ENCODE assay signal across 33 cellular contexts in genomic region chr1:15094056-15094455, GRCh38. TPM values are rescaled to one million over a fixed set of nuclear protein-coding genes. Genes with fewer than 3 reads are reported as not detected.
"Had no signal": no experiment of that assay in that cellular context is flagged by ENCODE, and none has a peak within 500 bp of the region (broad histone marks: within the 10 kb centered on the region; RNA-seq: fewer than 3 reads in every experiment).

No MANE protein-coding gene starts in this region.

- H3K9me3 ChIP-seq: body of pancreas, esophagus muscularis mucosa, gastrocnemius medialis had no signal

- FAIRE-seq: colon had no signal

- H3K4me1 Mint-ChIP-seq: T-helper 17 cell had no signal

- H3K36me3 ChIP-seq: esophagus muscularis mucosa, gastrocnemius medialis, WERI-Rb-1 had no signal

- H3K27ac ChIP-seq: body of pancreas, esophagus muscularis mucosa, foreskin keratinocyte, gastrocnemius medialis, WERI-Rb-1 had no signal

- ATAC-seq: activated CD4-positive, alpha-beta T cell treated with anti-CD3 and anti-CD28 coated beads for 36 hours; activated CD8-positive, alpha-beta memory T cell treated with anti-CD3 and anti-CD28 coated beads, Interleukin-2, amount 10 ng/mL, durations not matched to agents 7 days and 5 days; activated CD8-positive, alpha-beta T cell treated with anti-CD3 and anti-CD28 coated beads, Interleukin-2, amount 10 ng/mL, durations not matched to agents 7 days and 5 days; body of pancreas; effector memory CD8-positive, alpha-beta T cell; foreskin keratinocyte; gastrocnemius medialis; T-helper 17 cell had no signal

- DNase-seq: activated CD4-positive, alpha-beta memory T cell treated with anti-CD3 and anti-CD28 coated beads for 36 hours; activated CD4-positive, alpha-beta T cell treated with anti-CD3 and anti-CD28 coated beads for 36 hours; activated CD4-positive, alpha-beta T cell treated with anti-CD3 and anti-CD28 coated beads, Interleukin-2, amount 10 ng/mL, durations not matched to agents 24 days and 14 days; activated CD4-positive, CD25-positive, alpha-beta regulatory T cell; activated CD4-positive, CD25-positive, alpha-beta regulatory T cell treated with anti-CD3 and anti-CD28 coated beads, Interleukin-2, amount 50 U/mL, for 72 hours; activated CD8-positive, alpha-beta memory T cell treated with anti-CD3 and anti-CD28 coated beads, Interleukin-2, amount 10 ng/mL, durations not matched to agents 7 days and 5 days; activated CD8-positive, alpha-beta memory T cell treated with anti-CD3 and anti-CD28 coated beads, Interleukin-2, amount 50 U/mL, for 4 hours; activated CD8-positive, alpha-beta T cell treated with anti-CD3 and anti-CD28 coated beads, Interleukin-2, amount 10 ng/mL, durations not matched to agents 7 days and 5 days; activated naive CD4-positive, alpha-beta T cell treated with anti-CD3 and anti-CD28 coated beads for 36 hours; activated naive CD8-positive, alpha-beta T cell treated with anti-CD3 and anti-CD28 coated beads, Interleukin-2, amount 10 ng/mL, durations not matched to agents 7 days and 5 days; activated T-cell treated with anti-CD3 and anti-CD28 coated beads, Interleukin-2, amount 50 U/mL, for 1 hour; activated T-cell treated with anti-CD3 and anti-CD28 coated beads, Interleukin-2, amount 50 U/mL, for 48 hours; amygdala; body of pancreas; caudate nucleus; cortex of kidney; dermis blood vessel endothelial cell; effector CD4-positive, alpha-beta T cell; effector memory CD8-positive, alpha-beta T cell; erythroblast; foreskin keratinocyte; gastrocnemius medialis; T-helper 1 cell; T-helper 17 cell; T1000; WERI-Rb-1 had no signal

- H3K27me3 ChIP-seq: body of pancreas, foreskin keratinocyte, gastrocnemius medialis had no signal

- H3K4me3 ChIP-seq: body of pancreas, esophagus muscularis mucosa, gastrocnemius medialis had no signal

- H3K9me3 Mint-ChIP-seq: activated CD4-positive, alpha-beta memory T cell treated with anti-CD3 and anti-CD28 coated beads for 36 hours; activated CD4-positive, alpha-beta T cell treated with anti-CD3 and anti-CD28 coated beads, Interleukin-2, amount 10 ng/mL, durations not matched to agents 24 days and 14 days; activated naive CD4-positive, alpha-beta T cell treated with anti-CD3 and anti-CD28 coated beads for 36 hours; activated naive CD4-positive, alpha-beta T cell treated with anti-CD3 and anti-CD28 coated beads, Interleukin-2, amount 50 U/mL, for 24 hours; activated naive CD8-positive, alpha-beta T cell treated with anti-CD3 and anti-CD28 coated beads, Interleukin-2, amount 10 ng/mL, durations not matched to agents 7 days and 5 days; activated T-helper 1 cell treated with anti-CD3 and anti-CD28 coated beads, Interleukin-12 subunit alpha, Interleukin-12 subunit beta, Interleukin-2, Interleukin-4 antibody, amounts not matched to agents 30 ng/mL and 10 ng/mL and 1 ng/mL, durations not matched to agents 14 hours and 24 hours and 36 hours; activated T-helper 2 cell treated with anti-CD3 and anti-CD28 coated beads, Interferon-gamma antibody, Interleukin-2, Interleukin-4, amounts not matched to agents 10 μg/mL and 5 μg/mL and 100 μg/mL, durations not matched to agents 14 hours and 24 hours and 36 hours; effector memory CD8-positive, alpha-beta T cell; T-helper 2 cell treated with Interferon-gamma antibody and Interleukin-4, amounts not matched to agents 5 μg/mL and 100 μg/mL, for 36 hours had no signal

- H3K4me1 ChIP-seq: gastrocnemius medialis had no signal

- H3K4me3 Mint-ChIP-seq: activated CD4-positive, alpha-beta memory T cell treated with anti-CD3 and anti-CD28 coated beads for 36 hours; activated CD4-positive, alpha-beta T cell treated with anti-CD3 and anti-CD28 coated beads for 36 hours; activated CD4-positive, alpha-beta T cell treated with anti-CD3 and anti-CD28 coated beads, Interleukin-2, amount 10 ng/mL, durations not matched to agents 24 days and 14 days; activated CD8-positive, alpha-beta memory T cell treated with anti-CD3 and anti-CD28 coated beads, Interleukin-2, amount 10 ng/mL, durations not matched to agents 7 days and 5 days; activated CD8-positive, alpha-beta T cell treated with anti-CD3 and anti-CD28 coated beads, Interleukin-2, amount 10 ng/mL, durations not matched to agents 7 days and 5 days; activated naive CD4-positive, alpha-beta T cell treated with anti-CD3 and anti-CD28 coated beads for 36 hours; activated naive CD4-positive, alpha-beta T cell treated with anti-CD3 and anti-CD28 coated beads, Interleukin-2, amount 50 U/mL, for 24 hours; activated naive CD8-positive, alpha-beta T cell treated with anti-CD3 and anti-CD28 coated beads, Interleukin-2, amount 10 ng/mL, durations not matched to agents 7 days and 5 days; activated T-helper 1 cell treated with anti-CD3 and anti-CD28 coated beads, Interleukin-12 subunit alpha, Interleukin-12 subunit beta, Interleukin-2, Interleukin-4 antibody, amounts not matched to agents 30 ng/mL and 10 ng/mL and 1 ng/mL, durations not matched to agents 14 hours and 24 hours and 36 hours; effector memory CD8-positive, alpha-beta T cell; T-helper 17 cell; T-helper 2 cell treated with Interferon-gamma antibody and Interleukin-4, amounts not matched to agents 5 μg/mL and 100 μg/mL, for 36 hours had no signal

- H3K36me3 Mint-ChIP-seq: activated CD4-positive, alpha-beta memory T cell treated with anti-CD3 and anti-CD28 coated beads for 36 hours; activated CD8-positive, alpha-beta memory T cell treated with anti-CD3 and anti-CD28 coated beads, Interleukin-2, amount 10 ng/mL, durations not matched to agents 7 days and 5 days; activated naive CD4-positive, alpha-beta T cell treated with anti-CD3 and anti-CD28 coated beads, Interleukin-2, amount 50 U/mL, for 24 hours; activated naive CD8-positive, alpha-beta T cell treated with anti-CD3 and anti-CD28 coated beads, Interleukin-2, amount 10 ng/mL, durations not matched to agents 7 days and 5 days had no signal

- H3K27ac Mint-ChIP-seq: activated CD4-positive, alpha-beta memory T cell treated with anti-CD3 and anti-CD28 coated beads for 36 hours; activated CD4-positive, alpha-beta T cell treated with anti-CD3 and anti-CD28 coated beads for 36 hours; activated CD4-positive, alpha-beta T cell treated with anti-CD3 and anti-CD28 coated beads, Interleukin-2, amount 10 ng/mL, durations not matched to agents 24 days and 14 days; activated CD8-positive, alpha-beta memory T cell treated with anti-CD3 and anti-CD28 coated beads, Interleukin-2, amount 10 ng/mL, durations not matched to agents 7 days and 5 days; activated CD8-positive, alpha-beta T cell treated with anti-CD3 and anti-CD28 coated beads, Interleukin-2, amount 10 ng/mL, durations not matched to agents 7 days and 5 days; activated naive CD4-positive, alpha-beta T cell treated with anti-CD3 and anti-CD28 coated beads for 36 hours; activated naive CD4-positive, alpha-beta T cell treated with anti-CD3 and anti-CD28 coated beads, Interleukin-2, amount 50 U/mL, for 24 hours; activated naive CD8-positive, alpha-beta T cell treated with anti-CD3 and anti-CD28 coated beads, Interleukin-2, amount 10 ng/mL, durations not matched to agents 7 days and 5 days; activated T-helper 1 cell treated with anti-CD3 and anti-CD28 coated beads, Interleukin-12 subunit alpha, Interleukin-12 subunit beta, Interleukin-2, Interleukin-4 antibody, amounts not matched to agents 30 ng/mL and 10 ng/mL and 1 ng/mL, durations not matched to agents 14 hours and 24 hours and 36 hours; activated T-helper 2 cell treated with anti-CD3 and anti-CD28 coated beads, Interferon-gamma antibody, Interleukin-2, Interleukin-4, amounts not matched to agents 10 μg/mL and 5 μg/mL and 100 μg/mL, durations not matched to agents 14 hours and 24 hours and 36 hours; effector memory CD8-positive, alpha-beta T cell; T-helper 17 cell; T-helper 2 cell treated with Interferon-gamma antibody and Interleukin-4, amounts not matched to agents 5 μg/mL and 100 μg/mL, for 36 hours had no signal

RNA-seq across cellular contexts. Expression of gene TMEM51, which starts 59.5 kb away (rescaled TPM):
- total RNA-seq: activated CD4-positive, alpha-beta memory T cell treated with anti-CD3 and anti-CD28 coated beads for 36 hours; activated CD8-positive, alpha-beta memory T cell treated with anti-CD3 and anti-CD28 coated beads for 36 hours; activated CD8-positive, alpha-beta memory T cell treated with anti-CD3 and anti-CD28 coated beads, Interleukin-2, amount 10 ng/mL, durations not matched to agents 7 days and 5 days; T-helper 17 cell had no signal
